In genomic region chr7:130490287-130490686, GRCh38 we compare ENCODE assay signal across 11 cellular contexts. TPM values are rescaled to one million over a fixed set of nuclear protein-coding genes. Genes with fewer than 3 reads are reported as not detected.
A peak's percentile ranks its signal among the peaks of the same experiment; 100 is the strongest.
DNase-seq lines count a peak whose midpoint lies in the region; ATAC-seq and TF ChIP-seq lines count a peak whose summit lies in the region.
"Had no signal": no experiment of that assay in that cellular context is flagged by ENCODE, and none has a peak within 500 bp of the region (broad histone marks: within the 10 kb centered on the region; RNA-seq: fewer than 3 reads in every experiment).

No MANE protein-coding gene starts in this region.

- WGBS in heart left ventricle, 4 donors: 69 to 77% (median 71%) methylated on average over 16 of the region's 16 CpGs
- WGBS in mesodermal cell (ENCODE audit: insufficient coverage in 2 of 2), 2 experiments: 44 to 70% methylated on average over 13 to 14 of the region's 16 CpGs

- H3K4me3 Mint-ChIP-seq in dendritic cell treated with granulocyte-macrophage colony-stimulating factor and Interleukin-4, amounts not matched to agents 40 ng/mL and 50 ng/mL, for 4 days: peak overlapping the region; percentile 68
- H3K4me3 Mint-ChIP-seq in type B pancreatic cell: peak overlapping the region; percentile 93
- no peak overlapping the region for H3K4me3 Mint-ChIP-seq in activated T-cell treated with anti-CD3 and anti-CD28 coated beads, Interleukin-2, amount 50 U/mL, for 24 hours

- no peak overlapping the region for H3K27ac Mint-ChIP-seq in dendritic cell treated with granulocyte-macrophage colony-stimulating factor and Interleukin-4, amounts not matched to agents 40 ng/mL and 50 ng/mL, for 4 days
- H3K27ac Mint-ChIP-seq in type B pancreatic cell: peak overlapping the region; percentile 83
- H3K27ac Mint-ChIP-seq in activated T-cell treated with anti-CD3 and anti-CD28 coated beads, Interleukin-2, amount 50 U/mL, for 24 hours: no peak overlapping the region
- H3K27ac Mint-ChIP-seq: activated CD4-positive, alpha-beta memory T cell treated with anti-CD3 and anti-CD28 coated beads for 36 hours; activated naive CD4-positive, alpha-beta T cell treated with anti-CD3 and anti-CD28 coated beads, Interleukin-2, amount 10 ng/mL, durations not matched to agents 7 days and 5 days had no signal

- H3K4me3 ChIP-seq in heart left ventricle (peak overlapping the region in 11 of 12 donors; percentile 1 to 63 (median 53)), right atrium auricular region (peak overlapping the region in 1 of 2 donors; percentile 50), mesodermal cell (ENCODE audit: extremely low read depth, insufficient read depth, low read length, poor library complexity, severe bottlenecking) (peak overlapping the region; percentile 51)

- H3K4me1 Mint-ChIP-seq in dendritic cell treated with granulocyte-macrophage colony-stimulating factor and Interleukin-4, amounts not matched to agents 40 ng/mL and 50 ng/mL, for 4 days (ENCODE audit: low read depth): peaks cover 52% of the 10 kb centered on the region
- peaks cover 50% of the 10 kb centered on the region for H3K4me1 Mint-ChIP-seq in type B pancreatic cell (ENCODE audit: unreplicated experiment)
- H3K4me1 Mint-ChIP-seq in activated T-cell treated with anti-CD3 and anti-CD28 coated beads, Interleukin-2, amount 50 U/mL, for 24 hours (ENCODE audit: low read depth): peaks cover 36% of the 10 kb centered on the region

- no peak for ATAC-seq in heart left ventricle
- ATAC-seq in GM18498 (IDR thresholded peaks at IDR 0.05; ENCODE audit: unreplicated experiment): no peak

- TF ChIP-seq CTCF in heart left ventricle (IDR thresholded peaks at IDR 0.05) (no peak), right atrium auricular region (IDR thresholded peaks at IDR 0.05) (no peak), type B pancreatic cell (conservative IDR thresholded peaks at IDR 0.05) (no peak)

- H3K36me3 ChIP-seq in heart left ventricle: no peaks in the 10 kb centered on the region
- no peaks in the 10 kb centered on the region for H3K36me3 ChIP-seq in right atrium auricular region
- H3K36me3 ChIP-seq in mesodermal cell (ENCODE audit: control insufficient read depth, insufficient read depth, low read length): peaks cover 10% of the 10 kb centered on the region

- peaks cover 86% of the 10 kb centered on the region for H3K27me3 Mint-ChIP-seq in dendritic cell treated with granulocyte-macrophage colony-stimulating factor and Interleukin-4, amounts not matched to agents 40 ng/mL and 50 ng/mL, for 4 days
- H3K27me3 Mint-ChIP-seq in type B pancreatic cell: no peaks in the 10 kb centered on the region
- peaks cover 73% of the 10 kb centered on the region for H3K27me3 Mint-ChIP-seq in activated T-cell treated with anti-CD3 and anti-CD28 coated beads, Interleukin-2, amount 50 U/mL, for 24 hours

- H3K27ac ChIP-seq in heart left ventricle (no peak overlapping the region), right atrium auricular region (no peak overlapping the region), mesodermal cell (ENCODE audit: low read depth, low read length, severe bottlenecking) (peak overlapping the region; percentile 95)

- peaks cover 0 to 40% (median 16%) of the 10 kb centered on the region in 12 donors for H3K4me1 ChIP-seq in heart left ventricle
- peaks cover 0 to 15% of the 10 kb centered on the region in 2 donors for H3K4me1 ChIP-seq in right atrium auricular region
- peaks cover 28% of the 10 kb centered on the region for H3K4me1 ChIP-seq in mesodermal cell (ENCODE audit: control insufficient read depth, insufficient read depth, low read length, poor library complexity, severe bottlenecking)

- H3K9me3 ChIP-seq in heart left ventricle: no peaks in the 10 kb centered on the region
- no peaks in the 10 kb centered on the region for H3K9me3 ChIP-seq in right atrium auricular region
- H3K9me3 ChIP-seq in mesodermal cell (ENCODE audit: control insufficient read depth, low read length): no peaks in the 10 kb centered on the region

- H3K9me3 Mint-ChIP-seq in dendritic cell treated with granulocyte-macrophage colony-stimulating factor and Interleukin-4, amounts not matched to agents 40 ng/mL and 50 ng/mL, for 4 days: peaks cover 16% of the 10 kb centered on the region
- no peaks in the 10 kb centered on the region for H3K9me3 Mint-ChIP-seq in type B pancreatic cell
- H3K9me3 Mint-ChIP-seq in activated T-cell treated with anti-CD3 and anti-CD28 coated beads, Interleukin-2, amount 50 U/mL, for 24 hours: no peaks in the 10 kb centered on the region
- H3K9me3 Mint-ChIP-seq: activated CD4-positive, alpha-beta memory T cell treated with anti-CD3 and anti-CD28 coated beads for 36 hours had no signal

- peaks cover 0 to 38% (median 9%) of the 10 kb centered on the region in 9 donors for H3K27me3 ChIP-seq in heart left ventricle
- H3K27me3 ChIP-seq in right atrium auricular region: peaks cover 0 to 4% of the 10 kb centered on the region in 2 donors

- H3K36me3 Mint-ChIP-seq in dendritic cell treated with granulocyte-macrophage colony-stimulating factor and Interleukin-4, amounts not matched to agents 40 ng/mL and 50 ng/mL, for 4 days (ENCODE audit: low read depth): no peaks in the 10 kb centered on the region
- peaks cover 26% of the 10 kb centered on the region for H3K36me3 Mint-ChIP-seq in type B pancreatic cell
- H3K36me3 Mint-ChIP-seq in activated T-cell treated with anti-CD3 and anti-CD28 coated beads, Interleukin-2, amount 50 U/mL, for 24 hours (ENCODE audit: low read depth): no peaks in the 10 kb centered on the region
- H3K36me3 Mint-ChIP-seq: activated CD4-positive, alpha-beta memory T cell treated with anti-CD3 and anti-CD28 coated beads for 36 hours had no signal

- TF ChIP-seq POLR2A in heart left ventricle (IDR thresholded peaks at IDR 0.05): no peak

- intact Hi-C loops in heart left ventricle (cut with DNase I): loop anchor here in 5 of 10 donors (2.0 to 10.0 kb wide), 5 partner anchors 175 to 233 kb away; partner anchors contain the start of genes COPG2 (in 1 of the 5) and TSGA13 (in 1 of the 5)
- intact Hi-C loops in dendritic cell treated with granulocyte-macrophage colony-stimulating factor and Interleukin-4, amounts not matched to agents 40 ng/mL and 50 ng/mL, for 4 days (cut with micrococcal nuclease): loop anchor here (5.0 kb wide), 1 partner anchor 248 kb away; no protein-coding TSS in a partner anchor

- DNase-seq in heart left ventricle (no peak), right atrium auricular region (ENCODE audit: low spot score) (no peak), type B pancreatic cell (ENCODE audit: extremely low spot score, unreplicated experiment) (no peak)
- no peak for DNase-seq in stimulated activated CD4-positive, alpha-beta T cell treated with anti-CD3 and anti-CD28 coated beads, Interleukin-2, amount 100 ng/mL, for 24 hours
- no peak for DNase-seq in activated T-cell treated with anti-CD3 and anti-CD28 coated beads, Interleukin-2, amount 50 U/mL, for 24 hours
- DNase-seq: NCI-H526 treated with DMSO at 0.1 percent for 48 hours had no signal

RNA-seq across cellular contexts. Expression of gene MEST, which starts 1.6 kb away (rescaled TPM):
- total RNA-seq in heart left ventricle: 10 to 100 TPM in 2 of 9 donors, 1 to 10 TPM in 6, under 1 TPM in 1; 0.79 to 46.0 (median 5.3) TPM
- polyA plus RNA-seq in heart left ventricle: 1 to 10 TPM; 2.3 to 4.2 TPM
- 10 to 100 TPM in 1 of 2 donors, 1 to 10 TPM in 1; 7.2 to 27.8 TPM for total RNA-seq in right atrium auricular region
- 734 TPM for polyA plus RNA-seq in mesodermal cell (2013, experiment 1 of 2)
- polyA plus RNA-seq in mesodermal cell (2013, experiment 2 of 2): 918 TPM
- total RNA-seq in type B pancreatic cell (ENCODE audit: low replicate concordance): 489 and 572 TPM in 2 replicates

RNA-seq across cellular contexts. Expression of gene CEP41, which starts 49.5 kb away (rescaled TPM):
- total RNA-seq in heart left ventricle (10 to 100 TPM in 1 of 9 donors, 1 to 10 TPM in 8; 1.9 to 11.4 (median 4.1) TPM), right atrium auricular region (1 to 10 TPM; 1.5 to 5.5 TPM), type B pancreatic cell (ENCODE audit: low replicate concordance) (20.1 and 33.0 TPM in 2 replicates)
- 1 to 10 TPM; 1.7 to 6.9 TPM for polyA plus RNA-seq in heart left ventricle
- 27.6 TPM for polyA plus RNA-seq in mesodermal cell (2013, experiment 1 of 2)
- polyA plus RNA-seq in mesodermal cell (2013, experiment 2 of 2): 23.6 TPM

Comparison
In these comparisons a context has a peak if more than half of its experiments do, and no peak if none do; other contexts are left out.
1. RNA of gene MEST, which starts 1.6 kb away (total RNA-seq): 489 to 572 TPM in type B pancreatic cell; 7.2 to 27.8 TPM in right atrium auricular region and 0.79 to 46.0 TPM in heart left ventricle; every median in the first group is over 10 times any median in the second.